8 cellular contexts compared by ENCODE assay signal in genomic region chr3:98592345-98592935, GRCh38. TPM values are rescaled to one million over a fixed set of nuclear protein-coding genes. Genes with fewer than 3 reads are reported as not detected.
DNase-seq lines count a peak whose midpoint lies in the region; ATAC-seq and TF ChIP-seq lines count a peak whose summit lies in the region.

No MANE protein-coding gene starts in this region.

- WGBS in esophagus squamous epithelium, 2 donors = 16 to 19% methylated on average over 11 of the region's 11 CpGs
- WGBS in prostate gland = 20% methylated on average over 11 of the region's 11 CpGs

- H3K9me3 ChIP-seq in SJCRH30 (replicated peaks) (no peaks in the 10 kb centered on the region), esophagus squamous epithelium (no peaks in the 10 kb centered on the region), prostate gland (no peaks in the 10 kb centered on the region)

- TF ChIP-seq POLR2A in esophagus squamous epithelium (IDR thresholded peaks at IDR 0.05) = no peak
- TF ChIP-seq POLR2A in prostate gland (IDR thresholded peaks at IDR 0.05) = no peak

- H3K4me1 ChIP-seq in SJCRH30 = no peaks in the 10 kb centered on the region
- peaks cover 0 to 32% (median 5%) of the 10 kb centered on the region in 3 donors for H3K4me1 ChIP-seq in esophagus squamous epithelium
- no peaks in the 10 kb centered on the region for H3K4me1 ChIP-seq in prostate gland (replicated peaks)

- TF ChIP-seq CTCF in esophagus squamous epithelium (IDR thresholded peaks at IDR 0.05) (no peak), prostate gland (IDR thresholded peaks at IDR 0.05) (no peak)

- H3K36me3 ChIP-seq in SJCRH30 (peaks cover 20% of the 10 kb centered on the region), esophagus squamous epithelium (peaks cover 0 to 35% (median 8%) of the 10 kb centered on the region in 3 donors), prostate gland (no peaks in the 10 kb centered on the region)

- intact Hi-C loops in esophagus squamous epithelium (cut with DNase I) = no loop called here
- intact Hi-C loops in prostate gland (cut with DNase I) = loop anchor here (5.0 kb wide), 1 partner anchor 70 kb away; the partner anchor contains the start of gene CLDND1

- no peak for DNase-seq in SJCRH30
- DNase-seq in esophagus squamous epithelium (lab: John Stamatoyannopoulos, UW) = no peak
- no peak for DNase-seq in prostate gland (ENCODE audit: low spot score)

- no peak overlapping the region for H3K27ac ChIP-seq in SJCRH30
- H3K27ac ChIP-seq in esophagus squamous epithelium = peak overlapping the region; percentile 80 to 94 (median 90)
- peak overlapping the region in 1 of 2 donors; percentile 84 for H3K27ac ChIP-seq in prostate gland

- no peak for ATAC-seq in GM18498 (IDR thresholded peaks at IDR 0.05; ENCODE audit: unreplicated experiment)
- no peak for ATAC-seq in GM18519 (IDR thresholded peaks at IDR 0.05; ENCODE audit: low FRiP score, unreplicated experiment)
- ATAC-seq in HG03457 (IDR thresholded peaks at IDR 0.05; ENCODE audit: unreplicated experiment) = no peak
- no peak for ATAC-seq in GM18873 (IDR thresholded peaks at IDR 0.05; ENCODE audit: low FRiP score, unreplicated experiment)

- peak overlapping the region; percentile 85 for H3K4me3 ChIP-seq in GM08714 (ENCODE audit: low read length)
- H3K4me3 ChIP-seq in SJCRH30 = peak overlapping the region; percentile 89
- H3K4me3 ChIP-seq in esophagus squamous epithelium = peak overlapping the region; percentile 65 to 97 (median 85)
- peak overlapping the region; percentile 70 to 84 for H3K4me3 ChIP-seq in prostate gland

- H3K27me3 ChIP-seq in SJCRH30 = no peaks in the 10 kb centered on the region
- no peaks in the 10 kb centered on the region for H3K27me3 ChIP-seq in esophagus squamous epithelium
- no peaks in the 10 kb centered on the region for H3K27me3 ChIP-seq in prostate gland (replicated peaks; ENCODE audit: insufficient read depth)

RNA-seq across cellular contexts. Expression of gene CPOX, which starts 1.0 kb away (rescaled TPM):
- 25.3 and 28.3 TPM in 2 replicates for total RNA-seq in SJCRH30 (2014; rRNA removed; shearing (Covaris generic))
- total RNA-seq in esophagus squamous epithelium (10 to 100 TPM; 18.3 to 23.6 (median 21.4) TPM), prostate gland (10 to 100 TPM; 25.3 to 25.6 TPM)
